In genomic region chr4:87853108-87853507, GRCh38 we compare ENCODE assay signal across 9 cellular contexts. TPM values are rescaled to one million over a fixed set of nuclear protein-coding genes. Genes with fewer than 3 reads are reported as not detected.
DNase-seq lines count a peak whose midpoint lies in the region; ATAC-seq, FAIRE-seq and TF ChIP-seq lines count a peak whose summit lies in the region.
"Had no signal": no experiment of that assay in that cellular context is flagged by ENCODE, and none has a peak within 500 bp of the region (broad histone marks: within the 10 kb centered on the region; RNA-seq: fewer than 3 reads in every experiment).

No MANE protein-coding gene starts in this region.

- no peak overlapping the region for H3K27ac Mint-ChIP-seq in neural progenitor cell

- H3K4me1 ChIP-seq in neural progenitor cell = no peaks in the 10 kb centered on the region

- intact Hi-C loops in dorsolateral prefrontal cortex (cut with DNase I) = loop anchor here (2.0 to 10.0 kb wide), 4 partner anchors 122 to 662 kb away; partner anchors contain the start of gene SPP1 (in 1 of the 2)

- H3K9me3 ChIP-seq in neural progenitor cell (ENCODE audit: low read depth) = no peaks in the 10 kb centered on the region

- no peak overlapping the region for H3K4me2 ChIP-seq in neural progenitor cell

- H3K79me2 ChIP-seq in neural progenitor cell (ENCODE audit: low read depth) = no peaks in the 10 kb centered on the region

- H3K27ac ChIP-seq in dorsolateral prefrontal cortex (peak overlapping the region in 5 of 59 donors; percentile 2 to 71 (median 20)), neural progenitor cell (no peak overlapping the region)

- no peaks in the 10 kb centered on the region for H3K27me3 Mint-ChIP-seq in neural progenitor cell (ENCODE audit: insufficient read depth, low read depth)

- H2AFZ ChIP-seq in neural progenitor cell (replicated peaks) = peak overlapping the region; percentile 87

- H3K4me1 Mint-ChIP-seq in neural progenitor cell = peaks cover 8% of the 10 kb centered on the region

- H3K9me3 Mint-ChIP-seq in neural progenitor cell = peaks cover 2% of the 10 kb centered on the region

- TF ChIP-seq CTCF in dorsolateral prefrontal cortex (IDR thresholded peaks at IDR 0.05 in 54 of 56, conservative IDR thresholded peaks at IDR 0.05 in 2 of 56; ENCODE audit: low read depth in 1 of 56, partially characterized antibody in 56 of 56) = peak; percentile 36 to 85 (median 71)
- TF ChIP-seq CTCF in neural progenitor cell (IDR thresholded peaks at IDR 0.05) = peak; percentile 64

- peak; percentile 63 for FAIRE-seq in GM18507 (lab: Jason Lieb, UNC)

- H3K36me3 ChIP-seq in neural progenitor cell = no peaks in the 10 kb centered on the region

- H3K9ac ChIP-seq in neural progenitor cell = no peak overlapping the region

- H3K27me3 ChIP-seq in dorsolateral prefrontal cortex = no peaks in the 10 kb centered on the region
- H3K27me3 ChIP-seq in neural progenitor cell = no peaks in the 10 kb centered on the region

- H3K4me3 ChIP-seq in dorsolateral prefrontal cortex (no peak overlapping the region), neural progenitor cell (no peak overlapping the region)

- ATAC-seq in GM19467 (IDR thresholded peaks at IDR 0.05; ENCODE audit: unreplicated experiment) (no peak), HG03097 (IDR thresholded peaks at IDR 0.05; ENCODE audit: low FRiP score, unreplicated experiment) (no peak)

- H3K36me3 Mint-ChIP-seq in neural progenitor cell = no peaks in the 10 kb centered on the region

- no peaks in the 10 kb centered on the region for H4K20me1 ChIP-seq in neural progenitor cell (ENCODE audit: low read depth)

- DNase-seq in AML-193 (lab: John Stamatoyannopoulos, UW) (peak; percentile 61 to 62), GM18507 (ENCODE audit: extremely low spot score, insufficient read length, low read depth) (no peak), NCI-H748 treated with DMSO at 0.1 percent for 48 hours (lab: John Stamatoyannopoulos, UW) (peak; percentile 13), dorsolateral prefrontal cortex (no peak), neural progenitor cell (ENCODE audit: low spot score) (peak; percentile 49)
- DNase-seq in activated CD4-positive, alpha-beta T cell treated with anti-CD3 and anti-CD28 coated beads, Interleukin-2, amount 50 U/mL, for 4 hours = no peak

- no peaks in the 10 kb centered on the region for H3F3A ChIP-seq in neural progenitor cell (ENCODE audit: low read depth)

- H3K4me3 Mint-ChIP-seq in neural progenitor cell = no peak overlapping the region

RNA-seq across cellular contexts. Expression of gene MEPE, which starts 20.3 kb away (rescaled TPM):
- total RNA-seq in dorsolateral prefrontal cortex (10 to 100 TPM in 52 of 120 experiments, 1 to 10 TPM in 68; 1.0 to 26.4 (median 8.7) TPM), neural progenitor cell (ENCODE audit: low replicate concordance) (not detected in 2 replicates)
- total RNA-seq: glomerular endothelial cell had no signal

RNA-seq across cellular contexts. Expression of gene IBSP, which starts 53.8 kb away (rescaled TPM):
- total RNA-seq in dorsolateral prefrontal cortex (1 to 10 TPM in 1 of 120 experiments, under 1 TPM in 14, not detected in 105; 0.30 to 1.1 (median 0.50) TPM), neural progenitor cell (ENCODE audit: low replicate concordance) (not detected in 2 replicates)
- total RNA-seq: glomerular endothelial cell had no signal

Comparison
In these comparisons a context has a peak if more than half of its experiments do, and no peak if none do; other contexts are left out.
1. DNase-seq: peak in AML-193 (2 of 2), NCI-H748 treated with DMSO at 0.1 percent for 48 hours (single experiment) and neural progenitor cell (single experiment); none in GM18507 (single experiment), dorsolateral prefrontal cortex (0 of 10) and activated CD4-positive, alpha-beta T cell treated with anti-CD3 and anti-CD28 coated beads, Interleukin-2, amount 50 U/mL, for 4 hours (0 of 2).